ENCODE assay signal across 9 cellular contexts in genomic region chr2:28754321-28754720, GRCh38. TPM values are rescaled to one million over a fixed set of nuclear protein-coding genes. Genes with fewer than 3 reads are reported as not detected.
DNase-seq lines count a peak whose midpoint lies in the region; ATAC-seq and TF ChIP-seq lines count a peak whose summit lies in the region.
"Had no signal": no experiment of that assay in that cellular context is flagged by ENCODE, and none has a peak within 500 bp of the region (broad histone marks: within the 10 kb centered on the region; RNA-seq: fewer than 3 reads in every experiment).

No MANE protein-coding gene starts in this region.

- H3K27ac ChIP-seq in DND-41 (ENCODE audit: low read length) (no peak overlapping the region), OCI-LY1 (ENCODE audit: low read depth, low read length, poor library complexity, severe bottlenecking) (no peak overlapping the region), coronary artery (peak overlapping the region; percentile 79 to 100), osteoblast (ENCODE audit: low read depth, low read length) (no peak overlapping the region)

- H3K27me3 ChIP-seq in DND-41 (ENCODE audit: insufficient read depth, low read length, poor library complexity) (no peaks in the 10 kb centered on the region), OCI-LY1 (ENCODE audit: insufficient read depth, low read length) (no peaks in the 10 kb centered on the region), osteoblast (ENCODE audit: insufficient read depth, low read length) (no peaks in the 10 kb centered on the region)

- H2AFZ ChIP-seq in DND-41 (ENCODE audit: low read depth, low read length) (no peak overlapping the region), OCI-LY1 (ENCODE audit: low read length) (no peak overlapping the region), osteoblast (ENCODE audit: low read length) (no peak overlapping the region)

- H4K20me1 ChIP-seq in DND-41 (ENCODE audit: insufficient read depth, low read length) (peaks cover 57% of the 10 kb centered on the region), OCI-LY1 (ENCODE audit: insufficient read depth, low read length) (no peaks in the 10 kb centered on the region; the same call in 1 of the 2 replicates), osteoblast (ENCODE audit: insufficient read depth, low read length) (peaks cover 63% of the 10 kb centered on the region)

- H3K4me2 ChIP-seq in DND-41 (ENCODE audit: insufficient read depth, low read length) = peak overlapping the region; percentile 86; the same call in 1 of the 2 replicates
- peak overlapping the region; percentile 94 for H3K4me2 ChIP-seq in OCI-LY1 (ENCODE audit: low read length)
- peak overlapping the region; percentile 84 for H3K4me2 ChIP-seq in osteoblast (ENCODE audit: insufficient read depth, low read length)

- H3K79me2 ChIP-seq in DND-41 (ENCODE audit: insufficient read depth, low read length) (peaks cover 84% of the 10 kb centered on the region), OCI-LY1 (ENCODE audit: insufficient read depth, low read length) (peaks cover 72% of the 10 kb centered on the region), osteoblast (ENCODE audit: insufficient read depth, low read length) (peaks cover 72% of the 10 kb centered on the region)

- H3K36me3 ChIP-seq in DND-41 (ENCODE audit: insufficient read depth, low read length) (peaks cover 15% of the 10 kb centered on the region), OCI-LY1 (ENCODE audit: insufficient read depth, low read length) (peaks cover 11% of the 10 kb centered on the region; the same call in 1 of the 2 replicates), osteoblast (ENCODE audit: insufficient read depth, low read length) (peaks cover 6% of the 10 kb centered on the region)

- TF ChIP-seq CTCF in DND-41 (IDR thresholded peaks at IDR 0.05; ENCODE audit: borderline replicate concordance, extremely low read depth, low read length, poor library complexity, severe bottlenecking) = no peak
- TF ChIP-seq CTCF in OCI-LY1 (IDR thresholded peaks at IDR 0.05; ENCODE audit: low read length) = no peak
- no peak for TF ChIP-seq CTCF in coronary artery (IDR thresholded peaks at IDR 0.05)
- no peak for TF ChIP-seq CTCF in osteoblast (IDR thresholded peaks at IDR 0.05; ENCODE audit: extremely low read depth, low read depth, low read length)

- no peaks in the 10 kb centered on the region for H3K9me2 ChIP-seq in OCI-LY1 (ENCODE audit: low read depth, low read length)

- DNase-seq in DND-41 (no peak), coronary artery (ENCODE audit: low spot score) (no peak), osteoblast (ENCODE audit: insufficient read length, low spot score, missing footprints) (no peak), activated gamma-delta T cell (lab: John Stamatoyannopoulos, UW) (no peak), HuH-7.5 (ENCODE audit: low spot score) (no peak)
- DNase-seq: activated CD4-positive, alpha-beta T cell treated with anti-CD3 and anti-CD28 coated beads for 4 hours had no signal

- no peaks in the 10 kb centered on the region for H3F3A ChIP-seq in OCI-LY1 (ENCODE audit: insufficient read depth, low read length)

- H3K9ac ChIP-seq in DND-41 (ENCODE audit: low read depth, low read length) = no peak overlapping the region
- H3K9ac ChIP-seq in OCI-LY1 (ENCODE audit: low read length) = no peak overlapping the region; the same call in 1 of the 2 replicates

- H3K4me3 ChIP-seq in DND-41 (ENCODE audit: low read depth in 1 of 2, low read length in 2 of 2) (no peak overlapping the region), OCI-LY1 (ENCODE audit: low read depth, low read length, poor library complexity, severe bottlenecking) (no peak overlapping the region), coronary artery (peak overlapping the region; percentile 81), osteoblast (ENCODE audit: insufficient read depth, low read length) (no peak overlapping the region)

- H3K4me1 ChIP-seq in DND-41 (ENCODE audit: insufficient read depth, low read length) (peaks cover 43% of the 10 kb centered on the region), OCI-LY1 (ENCODE audit: insufficient read depth, low read length, severe bottlenecking) (peaks cover 57% of the 10 kb centered on the region), osteoblast (ENCODE audit: insufficient read depth, low read length) (peaks cover 37% of the 10 kb centered on the region)

- H3K9me3 ChIP-seq in DND-41 (ENCODE audit: insufficient read depth, low read length, severe bottlenecking) (no peaks in the 10 kb centered on the region), OCI-LY1 (ENCODE audit: low read length) (no peaks in the 10 kb centered on the region), osteoblast (ENCODE audit: low read depth, low read length) (no peaks in the 10 kb centered on the region)

- ATAC-seq in DND-41 (ENCODE audit: insufficient read depth, low read depth) (no peak), HG02852 (IDR thresholded peaks at IDR 0.05; ENCODE audit: unreplicated experiment) (no peak), HG03095 (IDR thresholded peaks at IDR 0.05; ENCODE audit: unreplicated experiment) (no peak)

RNA-seq across cellular contexts. Expression of gene PPP1CB, which starts 2.7 kb away (rescaled TPM):
- 167 and 170 TPM in 2 replicates for total RNA-seq in osteoblast

RNA-seq across cellular contexts. Expression of gene SPDYA, which starts 56.3 kb away (rescaled TPM):
- total RNA-seq in osteoblast = 0.59 and 0.72 TPM in 2 replicates

Comparison
In these comparisons a context has a peak if more than half of its experiments do, and no peak if none do; other contexts are left out.
1. H3K27ac ChIP-seq: peak in coronary artery (2 of 2); none in DND-41 (single experiment), OCI-LY1 (single experiment) and osteoblast (single experiment).
2. Peak in every context shown above with its lines, with median percentiles within 50 percentile points of each other: H3K4me2 ChIP-seq.